In genomic region chr1:229991724-229992333, GRCh38 we compare ENCODE assay signal across 20 cellular contexts.
A peak's percentile ranks its signal among the peaks of the same experiment; 100 is the strongest.
DNase-seq lines count a peak whose midpoint lies in the region; ATAC-seq and TF ChIP-seq lines count a peak whose summit lies in the region.
"Had no signal": no experiment of that assay in that cellular context is flagged by ENCODE, and none has a peak within 500 bp of the region (broad histone marks: within the 10 kb centered on the region; RNA-seq: fewer than 3 reads in every experiment).

No MANE protein-coding gene starts in this region.

- WGBS in esophagus muscularis mucosa = 89% methylated on average over 4 of the region's 6 CpGs
- no CpG with 5 or more reads among the region's 6 CpGs for WGBS in trophoblast cell (ENCODE audit: extremely low coverage, insufficient coverage, insufficient read length)

- no peak overlapping the region for H4K12ac ChIP-seq in trophoblast cell (ENCODE audit: low read depth, low read length)

- no peak for ATAC-seq in T-helper 17 cell
- no peak for ATAC-seq in GM21723 (IDR thresholded peaks at IDR 0.05; ENCODE audit: unreplicated experiment)
- no peak for ATAC-seq in HG03521 (IDR thresholded peaks at IDR 0.05; ENCODE audit: unreplicated experiment)
- ATAC-seq: K562 had no signal

- TF ChIP-seq EP300 in esophagus muscularis mucosa (IDR thresholded peaks at IDR 0.05) = no peak

- peak overlapping the region; percentile 59 for H3K9ac ChIP-seq in trophoblast cell (ENCODE audit: low read length)

- no peak overlapping the region for H2BK12ac ChIP-seq in trophoblast cell (ENCODE audit: low read length)

- intact Hi-C loops in esophagus muscularis mucosa (cut with DNase I) = no loop called here

- H3K14ac ChIP-seq in trophoblast cell (ENCODE audit: low read length) = no peak overlapping the region

- H3K36me3 Mint-ChIP-seq in T-helper 17 cell (ENCODE audit: low read depth) = no peaks in the 10 kb centered on the region
- H3K36me3 Mint-ChIP-seq: CD4-positive, CD25-positive, alpha-beta regulatory T cell; CD8-positive, alpha-beta memory T cell had no signal

- H3K4me2 ChIP-seq in trophoblast cell (ENCODE audit: low read length) = no peak overlapping the region

- TF ChIP-seq POLR2A in esophagus muscularis mucosa (IDR thresholded peaks at IDR 0.05; ENCODE audit: low read depth) = no peak

- H4K8ac ChIP-seq in trophoblast cell (ENCODE audit: low read depth, low read length) = no peak overlapping the region

- POLR2A ChIA-PET in HEK293 (lab: Yijun Ruan, JAX) = no interaction called here

- no peak overlapping the region for H2BK120ac ChIP-seq in trophoblast cell (ENCODE audit: insufficient read depth, low read length, poor library complexity)

- peaks cover 38% of the 10 kb centered on the region for H3K27me3 Mint-ChIP-seq in T-helper 17 cell
- H3K27me3 Mint-ChIP-seq: CD4-positive, CD25-positive, alpha-beta regulatory T cell had no signal

- no peaks in the 10 kb centered on the region for H3K4me1 Mint-ChIP-seq in T-helper 17 cell
- H3K4me1 Mint-ChIP-seq: CD4-positive, CD25-positive, alpha-beta regulatory T cell; CD8-positive, alpha-beta memory T cell; H9 had no signal

- H3K4ac ChIP-seq in trophoblast cell (ENCODE audit: low read depth, low read length) = no peak overlapping the region

- no peak overlapping the region for H3K27ac Mint-ChIP-seq in T-helper 17 cell
- H3K27ac Mint-ChIP-seq: CD4-positive, CD25-positive, alpha-beta regulatory T cell; CD8-positive, alpha-beta memory T cell; H9 had no signal

- H3K27me3 ChIP-seq in esophagus muscularis mucosa = no peaks in the 10 kb centered on the region
- H3K27me3 ChIP-seq in trophoblast cell (ENCODE audit: insufficient read depth, low read length) = no peaks in the 10 kb centered on the region
- H3K27me3 ChIP-seq: BE2C had no signal

- H3K9me3 ChIP-seq in HEK293 (ENCODE audit: control insufficient read depth, insufficient read depth, low read depth, low read length) (no peaks in the 10 kb centered on the region), esophagus muscularis mucosa (no peaks in the 10 kb centered on the region), trophoblast cell (ENCODE audit: insufficient read depth, low read depth, low read length) (no peaks in the 10 kb centered on the region), T-helper 17 cell (ENCODE audit: control insufficient read depth, low read length, poor library complexity, severe bottlenecking) (no peaks in the 10 kb centered on the region)
- H3K9me3 ChIP-seq: BE2C had no signal

- TF ChIP-seq CTCF in HEK293 (tag by site-specific recombination; IDR thresholded peaks at IDR 0.05) (no peak), esophagus muscularis mucosa (IDR thresholded peaks at IDR 0.05) (no peak)

- H3K36me3 ChIP-seq in HEK293 (ENCODE audit: control insufficient read depth in 2 of 2, insufficient read depth in 1 of 2, low read length in 2 of 2) (no peaks in the 10 kb centered on the region), esophagus muscularis mucosa (no peaks in the 10 kb centered on the region), trophoblast cell (ENCODE audit: control insufficient read depth in 1 of 2, insufficient read depth in 2 of 2, low read length in 2 of 2) (no peaks in the 10 kb centered on the region)
- H3K36me3 ChIP-seq: BE2C had no signal

- H3K79me2 ChIP-seq in trophoblast cell (ENCODE audit: control insufficient read depth, insufficient read depth, low read length, poor library complexity) = no peaks in the 10 kb centered on the region

- no peak overlapping the region for H3K18ac ChIP-seq in trophoblast cell (ENCODE audit: low read length)

- no peak overlapping the region for H3K4me3 ChIP-seq in HEK293 (ENCODE audit: low read depth, low read length)
- no peak overlapping the region for H3K4me3 ChIP-seq in esophagus muscularis mucosa
- H3K4me3 ChIP-seq in trophoblast cell (ENCODE audit: low read depth, low read length) = no peak overlapping the region
- H3K4me3 ChIP-seq: K562 had no signal

- no peak overlapping the region for H3K27ac ChIP-seq in HEK293 (ENCODE audit: extremely low read depth, low read depth, low read length)
- H3K27ac ChIP-seq in esophagus muscularis mucosa (replicated peaks in 1 of 4) = no peak overlapping the region
- no peak overlapping the region for H3K27ac ChIP-seq in trophoblast cell (ENCODE audit: low read depth, low read length)

- DNase-seq in NCI-H146 treated with DMSO at 0.1 percent for 48 hours (lab: John Stamatoyannopoulos, UW; ENCODE audit: unreplicated experiment) = peak; percentile 14
- peak; percentile 72 for DNase-seq in esophagus muscularis mucosa (ENCODE audit: extremely low spot score)
- no peak for DNase-seq in trophoblast cell
- DNase-seq in EL = no peak
- DNase-seq in T-helper 17 cell = no peak
- DNase-seq: ACHN; BE2C; CD4-positive, CD25-positive, alpha-beta regulatory T cell; CD8-positive, alpha-beta memory T cell; COR-L47; DMS 273 treated with DMSO at 0.1 percent for 48 hours; DMS53; DND-41; GOT3; H9; IMR-90 had no signal

- H2AFZ ChIP-seq in trophoblast cell (ENCODE audit: insufficient read depth, low read length, poor library complexity) = no peak overlapping the region

- H4K91ac ChIP-seq in trophoblast cell (ENCODE audit: low read depth, low read length) = no peak overlapping the region

- H3K4me1 ChIP-seq in HEK293 (ENCODE audit: control insufficient read depth, insufficient read depth, low read length) = no peaks in the 10 kb centered on the region
- peaks cover 0 to 12% (median 0%) of the 10 kb centered on the region in 4 donors for H3K4me1 ChIP-seq in esophagus muscularis mucosa
- H3K4me1 ChIP-seq in trophoblast cell (ENCODE audit: control insufficient read depth in 1 of 2, insufficient read depth in 2 of 2, low read length in 2 of 2) = no peaks in the 10 kb centered on the region
- H3K4me1 ChIP-seq: BE2C had no signal

- H3K79me1 ChIP-seq in trophoblast cell (ENCODE audit: low read length) = no peaks in the 10 kb centered on the region

- CTCF ChIA-PET in HEK293 (lab: Yijun Ruan, JAX) = interaction anchor here (0.7 to 2.3 kb wide), 3 partner anchors 11 to 32 kb away, joined by 3 to 8 read pairs (median 3); no protein-coding TSS in a partner anchor

- H2BK5ac ChIP-seq in trophoblast cell (ENCODE audit: low read depth, low read length, poor library complexity) = no peak overlapping the region

- H3K4me3 Mint-ChIP-seq in T-helper 17 cell = no peak overlapping the region
- H3K4me3 Mint-ChIP-seq: CD4-positive, CD25-positive, alpha-beta regulatory T cell; CD8-positive, alpha-beta memory T cell; H9 had no signal

- no peak overlapping the region for H3K23ac ChIP-seq in trophoblast cell (ENCODE audit: low read length)

- H2AK5ac ChIP-seq in trophoblast cell (ENCODE audit: low read length) = no peak overlapping the region

TF ChIP-seq in HEK293, 187 proteins besides CTCF, POLR2A, EP300 and RAD21:
- TF ChIP-seq ZNF2 (tag by site-specific recombination; IDR thresholded peaks at IDR 0.05) = no peak
- TF ChIP-seq GFI1B (tag by site-specific recombination; IDR thresholded peaks at IDR 0.05) = no peak
- no peak for TF ChIP-seq ZSCAN16 (tag by site-specific recombination; IDR thresholded peaks at IDR 0.05)
- TF ChIP-seq ZBTB7A (tag by site-specific recombination; IDR thresholded peaks at IDR 0.05; ENCODE audit: low read depth) = no peak
- peak; percentile 70 for TF ChIP-seq GLIS1 (tag by site-specific recombination; IDR thresholded peaks at IDR 0.05)
- no peak for TF ChIP-seq ZNF132 (tag by site-specific recombination; IDR thresholded peaks at IDR 0.05; ENCODE audit: borderline replicate concordance)
- peak; percentile 87 for TF ChIP-seq ZIC2 (tag by site-specific recombination; IDR thresholded peaks at IDR 0.05)
- no peak for TF ChIP-seq GLI4 (tag by site-specific recombination; IDR thresholded peaks at IDR 0.05)
- no peak for TF ChIP-seq ZNF354C (tag by site-specific recombination; IDR thresholded peaks at IDR 0.05; ENCODE audit: borderline replicate concordance, low read depth)
TF ChIP-seq in HEK293: peak in this region for 2.

Comparison
In these comparisons a context has a peak if more than half of its experiments do, and no peak if none do; other contexts are left out.
1. DNase-seq: peak in NCI-H146 treated with DMSO at 0.1 percent for 48 hours (single experiment) and esophagus muscularis mucosa (single experiment); none in trophoblast cell (0 of 2), EL (single experiment) and T-helper 17 cell (0 of 3).